Comparison of ENCODE assay signal across 16 cellular contexts in the genomic region with DNA sequence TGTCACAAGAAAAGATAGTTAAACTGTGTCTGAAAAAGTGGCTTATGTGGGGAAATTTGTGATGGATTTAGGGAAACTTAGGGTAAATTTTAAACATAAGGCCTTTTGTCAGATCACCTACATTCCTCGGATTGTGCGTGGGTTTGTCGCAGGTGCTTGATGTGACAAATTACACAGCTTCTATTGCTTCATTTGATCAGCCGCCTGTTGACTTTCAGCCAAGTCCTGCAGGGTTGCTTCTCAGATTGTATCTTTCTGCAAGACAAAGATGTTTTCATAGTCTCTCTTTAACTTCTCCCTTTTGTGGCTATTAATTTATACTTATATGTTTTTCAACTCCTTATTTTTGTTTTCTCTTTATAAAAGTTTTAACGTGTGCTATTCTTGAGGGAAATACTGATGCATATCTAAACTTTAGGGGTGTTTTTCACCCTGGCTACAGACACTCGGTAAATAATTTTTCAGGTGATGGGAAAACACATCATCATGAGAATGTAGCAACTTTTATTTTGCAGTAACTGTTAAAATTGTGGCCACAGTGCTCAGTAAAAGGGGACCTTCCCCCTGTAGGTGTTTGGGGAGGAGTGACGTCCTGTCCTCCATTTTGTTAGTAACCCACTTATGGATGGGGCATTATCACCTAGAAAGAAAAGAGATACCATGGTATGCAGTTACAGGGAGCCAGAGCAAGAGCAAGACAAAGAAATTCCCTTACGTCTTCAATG. TPM values are rescaled to one million over a fixed set of nuclear protein-coding genes. Genes with fewer than 3 reads are reported as not detected.
DNase-seq lines count a peak whose midpoint lies in the region; ATAC-seq and TF ChIP-seq lines count a peak whose summit lies in the region.
"Had no signal": no experiment of that assay in that cellular context is flagged by ENCODE, and none has a peak within 500 bp of the region (broad histone marks: within the 10 kb centered on the region; RNA-seq: fewer than 3 reads in every experiment).

No MANE protein-coding gene starts in this region.

- no peaks in the 10 kb centered on the region for H3K9me3 ChIP-seq in CD4-positive, alpha-beta T cell (ENCODE audit: control insufficient read depth, low read length)
- no peaks in the 10 kb centered on the region for H3K9me3 ChIP-seq in KOPT-K1 (ENCODE audit: insufficient read depth, low read length, poor library complexity, severe bottlenecking)
- no peaks in the 10 kb centered on the region for H3K9me3 ChIP-seq in psoas muscle

- TF ChIP-seq CTCF in CD4-positive, alpha-beta T cell (IDR thresholded peaks at IDR 0.05): no peak
- TF ChIP-seq CTCF in psoas muscle (IDR thresholded peaks at IDR 0.05): no peak

- no peaks in the 10 kb centered on the region for H3K4me1 ChIP-seq in psoas muscle

- no peaks in the 10 kb centered on the region for H3K27me3 Mint-ChIP-seq in CD4-positive, alpha-beta T cell
- no peaks in the 10 kb centered on the region for H3K27me3 Mint-ChIP-seq in activated T-cell treated with anti-CD3 and anti-CD28 coated beads, Interleukin-2, amount 50 U/mL, for 24 hours
- H3K27me3 Mint-ChIP-seq in effector memory CD8-positive, alpha-beta T cell: no peaks in the 10 kb centered on the region
- H3K27me3 Mint-ChIP-seq: B cell had no signal

- peak overlapping the region; percentile 47 for H3K27ac ChIP-seq in CD4-positive, alpha-beta T cell (ENCODE audit: low read depth, low read length)
- H3K27ac ChIP-seq in KOPT-K1 (ENCODE audit: low read depth, low read length, poor library complexity, severe bottlenecking) (peak overlapping the region; percentile 35), psoas muscle (no peak overlapping the region)
- H3K27ac ChIP-seq: epithelial cell of prostate, KMS-11, SK-N-MC had no signal

- POLR2A ChIA-PET in CD4-positive, alpha-beta T cell (lab: Charles Lee): interaction anchor here (0.8 to 4.5 kb wide), 5 partner anchors 12 to 116 kb away, joined by 4 to 20 read pairs (median 6); no protein-coding TSS in a partner anchor

- H3K27me3 ChIP-seq in CD4-positive, alpha-beta T cell (ENCODE audit: control insufficient read depth, insufficient read depth, low read length): no peaks in the 10 kb centered on the region
- H3K27me3 ChIP-seq in psoas muscle (ENCODE audit: insufficient read depth in 3 of 3, low read length in 2 of 3): no peaks in the 10 kb centered on the region

- H3K4me1 Mint-ChIP-seq in CD4-positive, alpha-beta T cell (ENCODE audit: low read depth): peaks cover 70% of the 10 kb centered on the region
- peaks cover 66% of the 10 kb centered on the region for H3K4me1 Mint-ChIP-seq in activated T-cell treated with anti-CD3 and anti-CD28 coated beads, Interleukin-2, amount 50 U/mL, for 24 hours (ENCODE audit: low read depth)
- peaks cover 45 to 66% of the 10 kb centered on the region in 2 donors for H3K4me1 Mint-ChIP-seq in effector memory CD8-positive, alpha-beta T cell (ENCODE audit: low read depth in 2 of 2)

- CTCF ChIA-PET in CD4-positive, alpha-beta T cell (lab: Charles Lee): interaction anchor here (1.0 to 2.1 kb wide), 3 partner anchors 15 to 116 kb away, joined by 3 to 8 read pairs (median 3); a partner anchor contains a TSS

- DNase-seq in CD4-positive, alpha-beta T cell: peak in 8 of 10 experiments; percentile 12 to 54 (median 39)
- no peak for DNase-seq in activated T-cell treated with anti-CD3 and anti-CD28 coated beads, Interleukin-2, amount 50 U/mL, for 24 hours
- DNase-seq in effector memory CD8-positive, alpha-beta T cell: peak; percentile 52 to 59 (median 55)
- DNase-seq in COLO668 (lab: John Stamatoyannopoulos, UW; ENCODE audit: unreplicated experiment): no peak
- DNase-seq in left lobe of liver (ENCODE audit: low spot score): no peak
- DNase-seq in psoas muscle: no peak
- DNase-seq: DMS79, NCI-H1436, NCI-H345, trophoblast cell had no signal

- H3K36me3 ChIP-seq in KOPT-K1 (ENCODE audit: insufficient read depth, low read length) (no peaks in the 10 kb centered on the region), psoas muscle (ENCODE audit: insufficient read depth in 1 of 2, low read depth in 1 of 2) (peaks cover 0 to 12% of the 10 kb centered on the region in 2 donors)

- intact Hi-C loops in CD4-positive, alpha-beta T cell (cut with DNase I, micrococcal nuclease): no loop called here
- intact Hi-C loops in psoas muscle (cut with DNase I): no loop called here

- peak overlapping the region; percentile 90 for H3K27ac Mint-ChIP-seq in CD4-positive, alpha-beta T cell
- peak overlapping the region; percentile 82 for H3K27ac Mint-ChIP-seq in activated T-cell treated with anti-CD3 and anti-CD28 coated beads, Interleukin-2, amount 50 U/mL, for 24 hours
- H3K27ac Mint-ChIP-seq in effector memory CD8-positive, alpha-beta T cell: peak overlapping the region; percentile 97
- H3K27ac Mint-ChIP-seq: B cell had no signal

- peak; percentile 65 for ATAC-seq in CD4-positive, alpha-beta T cell (ENCODE audit: poor library complexity)
- peak; percentile 80 for ATAC-seq in effector memory CD8-positive, alpha-beta T cell (replicated peaks)
- ATAC-seq in GM18498 (IDR thresholded peaks at IDR 0.05; ENCODE audit: unreplicated experiment) (no peak), left lobe of liver (no peak), psoas muscle (no peak)

- no peak overlapping the region for H3K4me3 ChIP-seq in psoas muscle
- H3K4me3 ChIP-seq: SK-N-MC had no signal

- peaks cover 67% of the 10 kb centered on the region for H3K36me3 Mint-ChIP-seq in CD4-positive, alpha-beta T cell (ENCODE audit: low read depth)
- H3K36me3 Mint-ChIP-seq in activated T-cell treated with anti-CD3 and anti-CD28 coated beads, Interleukin-2, amount 50 U/mL, for 24 hours (ENCODE audit: low read depth): peaks cover 67% of the 10 kb centered on the region
- peaks cover 43% of the 10 kb centered on the region for H3K36me3 Mint-ChIP-seq in effector memory CD8-positive, alpha-beta T cell (ENCODE audit: insufficient read depth)

- peak overlapping the region; percentile 54 for H3K4me3 Mint-ChIP-seq in CD4-positive, alpha-beta T cell
- H3K4me3 Mint-ChIP-seq in activated T-cell treated with anti-CD3 and anti-CD28 coated beads, Interleukin-2, amount 50 U/mL, for 24 hours: peak overlapping the region; percentile 30
- peak overlapping the region; percentile 69 to 73 for H3K4me3 Mint-ChIP-seq in effector memory CD8-positive, alpha-beta T cell
- H3K4me3 Mint-ChIP-seq: B cell had no signal

- 83 to 88% (median 86%) methylated on average over 8 of the region's 8 CpGs for WGBS in psoas muscle, 3 donors

- peaks cover 2% of the 10 kb centered on the region for H3K9me3 Mint-ChIP-seq in CD4-positive, alpha-beta T cell
- no peaks in the 10 kb centered on the region for H3K9me3 Mint-ChIP-seq in activated T-cell treated with anti-CD3 and anti-CD28 coated beads, Interleukin-2, amount 50 U/mL, for 24 hours
- H3K9me3 Mint-ChIP-seq in effector memory CD8-positive, alpha-beta T cell: no peaks in the 10 kb centered on the region

RNA-seq across cellular contexts. Expression of a gene that starts 31.4 kb away (rescaled TPM):
- total RNA-seq in CD4-positive, alpha-beta T cell: 1 to 10 TPM; 5.9 to 7.0 TPM
- 28.5 TPM for total RNA-seq in left lobe of liver
- total RNA-seq in psoas muscle: 10 to 100 TPM in 1 of 4 donors, 1 to 10 TPM in 3; 3.6 to 16.1 (median 4.8) TPM
- polyA plus RNA-seq in psoas muscle: 1 to 10 TPM; 2.0 to 9.4 (median 5.5) TPM

RNA-seq across cellular contexts. Expression of a gene that starts 53.9 kb away (rescaled TPM):
- 100 to 1,000 TPM; 550 to 557 TPM for total RNA-seq in CD4-positive, alpha-beta T cell
- total RNA-seq in left lobe of liver: 47.8 TPM
- 10 to 100 TPM; 35.5 to 78.2 (median 56.7) TPM for total RNA-seq in psoas muscle
- polyA plus RNA-seq in psoas muscle: 100 to 1,000 TPM in 1 of 3 donors, 10 to 100 TPM in 2; 26.0 to 111 (median 45.8) TPM

Comparison
In these comparisons a context has a peak if more than half of its experiments do, and no peak if none do; other contexts are left out.
1. ATAC-seq: peak in CD4-positive, alpha-beta T cell (single experiment) and effector memory CD8-positive, alpha-beta T cell (single experiment); none in GM18498 (single experiment), left lobe of liver (single experiment) and psoas muscle (0 of 4).
2. DNase-seq: peak in CD4-positive, alpha-beta T cell (8 of 10) and effector memory CD8-positive, alpha-beta T cell (3 of 3); none in activated T-cell treated with anti-CD3 and anti-CD28 coated beads, Interleukin-2, amount 50 U/mL, for 24 hours (single experiment), COLO668 (single experiment), left lobe of liver (single experiment) and psoas muscle (0 of 2).
3. RNA of a gene that starts 53.9 kb away (total RNA-seq): 550 to 557 TPM in CD4-positive, alpha-beta T cell; 35.5 to 78.2 TPM in psoas muscle and 47.8 TPM in left lobe of liver (single experiment); every median in the first group is over 4 times any median in the second.
4. Peak in every context shown above with its lines, with median percentiles within 50 percentile points of each other: H3K27ac Mint-ChIP-seq and H3K4me3 Mint-ChIP-seq.